In genomic region chr12:121668750-121669524, GRCh38 we compare ENCODE assay signal across 8 cellular contexts. TPM values are rescaled to one million over a fixed set of nuclear protein-coding genes. Genes with fewer than 3 reads are reported as not detected.
DNase-seq lines count a peak whose midpoint lies in the region; ATAC-seq and TF ChIP-seq lines count a peak whose summit lies in the region.

No MANE protein-coding gene starts in this region.

- peaks cover 0 to 15% (median 5%) of the 10 kb centered on the region in 11 experiments; a peak in 8 of 22 replicates for H3K36me3 ChIP-seq in BLaER1 treated with 17β-estradiol and CSF1 and Interleukin-3, amounts not matched to agents 10 nM and 100 nM
- H3K36me3 ChIP-seq in colonic mucosa (no peaks in the 10 kb centered on the region), neural progenitor cell (no peaks in the 10 kb centered on the region)

- H3K79me2 ChIP-seq in neural progenitor cell (ENCODE audit: low read depth): peaks cover 8% of the 10 kb centered on the region

- peaks cover 10% of the 10 kb centered on the region for H3K27me3 Mint-ChIP-seq in neural progenitor cell (ENCODE audit: insufficient read depth, low read depth)

- H3K9ac ChIP-seq in BLaER1 treated with 17β-estradiol and CSF1 and Interleukin-3, amounts not matched to agents 10 nM and 100 nM: peak overlapping the region in 6 of 11 experiments; percentile 1 to 32 (median 22); a peak in 5 of 22 replicates
- H3K9ac ChIP-seq in colonic mucosa (ENCODE audit: low read depth in 2 of 2, low read length in 2 of 2) (no peak overlapping the region), neural progenitor cell (no peak overlapping the region)

- 0 out of 22 replicates have a peak, but pooled peaks cover 0 to 7% (median 0%) of the 10 kb centered on the region in 11 experiments for H4K20me1 ChIP-seq in BLaER1 treated with 17β-estradiol and CSF1 and Interleukin-3, amounts not matched to agents 10 nM and 100 nM
- no peaks in the 10 kb centered on the region for H4K20me1 ChIP-seq in neural progenitor cell (ENCODE audit: low read depth)

- DNase-seq in HL-60 (ENCODE audit: low read depth in 1 of 2, low spot score in 1 of 2): peak in 1 of 2 experiments; percentile 33
- DNase-seq in activated CD4-positive, alpha-beta T cell treated with anti-CD3 and anti-CD28 coated beads for 1 hour: peak; percentile 47
- DNase-seq in colonic mucosa: no peak
- DNase-seq in neural progenitor cell (ENCODE audit: low spot score): peak; percentile 86
- DNase-seq in mucosa of gallbladder (ENCODE audit: low spot score): no peak

- H3K27ac Mint-ChIP-seq in neural progenitor cell: peak overlapping the region; percentile 47

- TF ChIP-seq CTCF in HL-60 (IDR thresholded peaks at IDR 0.05; ENCODE audit: insufficient read depth, low read length): peak; percentile 8
- peak; percentile 47 for TF ChIP-seq CTCF in colonic mucosa (IDR thresholded peaks at IDR 0.05)
- TF ChIP-seq CTCF in neural progenitor cell (IDR thresholded peaks at IDR 0.05): peak; percentile 69

- H3K27me3 ChIP-seq in BLaER1 treated with 17β-estradiol and CSF1 and Interleukin-3, amounts not matched to agents 10 nM and 100 nM: no peaks in the 10 kb centered on the region
- H3K27me3 ChIP-seq in HL-60 (ENCODE audit: insufficient read depth, poor library complexity, severe bottlenecking) (no peaks in the 10 kb centered on the region), colonic mucosa (no peaks in the 10 kb centered on the region), neural progenitor cell (no peaks in the 10 kb centered on the region)

- no peak overlapping the region for H3K4me3 ChIP-seq in BLaER1 treated with 17β-estradiol and CSF1 and Interleukin-3, amounts not matched to agents 10 nM and 100 nM
- no peak overlapping the region for H3K4me3 ChIP-seq in HL-60 (replicated peaks; ENCODE audit: insufficient read depth, low read length)
- no peak overlapping the region for H3K4me3 ChIP-seq in colonic mucosa
- no peak overlapping the region for H3K4me3 ChIP-seq in neural progenitor cell

- peaks cover 48 to 67% (median 55%) of the 10 kb centered on the region in 10 experiments for H3K4me1 ChIP-seq in BLaER1 treated with 17β-estradiol and CSF1 and Interleukin-3, amounts not matched to agents 10 nM and 100 nM
- H3K4me1 ChIP-seq in colonic mucosa (no peaks in the 10 kb centered on the region), neural progenitor cell (peaks cover 6% of the 10 kb centered on the region)

- no peak for ATAC-seq in HG03175 (IDR thresholded peaks at IDR 0.05; ENCODE audit: unreplicated experiment)
- ATAC-seq in HG03521 (IDR thresholded peaks at IDR 0.05; ENCODE audit: unreplicated experiment): no peak

- 0 out of 22 replicates have a peak overlapping the region, but pooled peaks of 1 of the 11 experiments have one; percentile 1 for H3K4me2 ChIP-seq in BLaER1 treated with 17β-estradiol and CSF1 and Interleukin-3, amounts not matched to agents 10 nM and 100 nM
- no peak overlapping the region for H3K4me2 ChIP-seq in neural progenitor cell

- H3K4me1 Mint-ChIP-seq in neural progenitor cell: peaks cover 19% of the 10 kb centered on the region

- H3K4me3 Mint-ChIP-seq in neural progenitor cell: no peak overlapping the region

- H3K9me3 ChIP-seq in BLaER1 treated with 17β-estradiol and CSF1 and Interleukin-3, amounts not matched to agents 10 nM and 100 nM (replicated peaks in 1 of 11): no peaks in the 10 kb centered on the region
- H3K9me3 ChIP-seq in colonic mucosa (no peaks in the 10 kb centered on the region), neural progenitor cell (ENCODE audit: low read depth) (no peaks in the 10 kb centered on the region)

- H3K36me3 Mint-ChIP-seq in neural progenitor cell: peaks cover 2% of the 10 kb centered on the region

- peak overlapping the region in 3 of 11 experiments; percentile 26 to 39 (median 37); a peak in 2 of 22 replicates for H3K27ac ChIP-seq in BLaER1 treated with 17β-estradiol and CSF1 and Interleukin-3, amounts not matched to agents 10 nM and 100 nM
- H3K27ac ChIP-seq in HL-60 (replicated peaks): no peak overlapping the region
- no peak overlapping the region for H3K27ac ChIP-seq in colonic mucosa
- H3K27ac ChIP-seq in neural progenitor cell: no peak overlapping the region

- H2AFZ ChIP-seq in neural progenitor cell (replicated peaks): no peak overlapping the region

- no peaks in the 10 kb centered on the region for H3K9me3 Mint-ChIP-seq in neural progenitor cell

- H3F3A ChIP-seq in neural progenitor cell (ENCODE audit: low read depth): peaks cover 30% of the 10 kb centered on the region

- intact Hi-C loops in colonic mucosa (cut with DNase I): loop anchor here (5.0 kb wide), 2 partner anchors 42 to 167 kb away; partner anchors contain the start of gene ORAI1

RNA-seq across cellular contexts. Expression of gene MORN3, which starts 0.5 kb away (rescaled TPM):
- not detected for total RNA-seq in colonic mucosa
- total RNA-seq in neural progenitor cell (ENCODE audit: low replicate concordance): 0.19 and 1.3 TPM in 2 replicates
- total RNA-seq in mucosa of gallbladder: 0.69 TPM

RNA-seq across cellular contexts. Expression of gene ORAI1, which starts 42.6 kb away (rescaled TPM):
- total RNA-seq in colonic mucosa: 10 to 100 TPM; 14.6 to 23.5 TPM
- 8.0 and 10.6 TPM in 2 replicates for total RNA-seq in neural progenitor cell (ENCODE audit: low replicate concordance)
- total RNA-seq in mucosa of gallbladder: 28.9 TPM

RNA-seq across cellular contexts. Expression of gene TMEM120B, which starts 43.6 kb away (rescaled TPM):
- total RNA-seq in colonic mucosa (1 to 10 TPM; 3.9 to 6.5 TPM), neural progenitor cell (ENCODE audit: low replicate concordance) (4.7 and 12.7 TPM in 2 replicates), mucosa of gallbladder (11.6 TPM)

Comparison
In these comparisons a context has a peak if more than half of its experiments do, and no peak if none do; other contexts are left out.
1. H3K9ac ChIP-seq: peak in BLaER1 treated with 17β-estradiol and CSF1 and Interleukin-3, amounts not matched to agents 10 nM and 100 nM (6 of 11); none in colonic mucosa (0 of 2) and neural progenitor cell (single experiment).
2. DNase-seq: peak in activated CD4-positive, alpha-beta T cell treated with anti-CD3 and anti-CD28 coated beads for 1 hour (single experiment) and neural progenitor cell (single experiment); none in colonic mucosa (single experiment) and mucosa of gallbladder (single experiment).
3. CTCF ChIP-seq: peak in every context shown above with its lines; median percentile 69 in neural progenitor cell; 47 in colonic mucosa; 8 in HL-60.